ENCODE assay signal across 19 cellular contexts in the genomic region with DNA sequence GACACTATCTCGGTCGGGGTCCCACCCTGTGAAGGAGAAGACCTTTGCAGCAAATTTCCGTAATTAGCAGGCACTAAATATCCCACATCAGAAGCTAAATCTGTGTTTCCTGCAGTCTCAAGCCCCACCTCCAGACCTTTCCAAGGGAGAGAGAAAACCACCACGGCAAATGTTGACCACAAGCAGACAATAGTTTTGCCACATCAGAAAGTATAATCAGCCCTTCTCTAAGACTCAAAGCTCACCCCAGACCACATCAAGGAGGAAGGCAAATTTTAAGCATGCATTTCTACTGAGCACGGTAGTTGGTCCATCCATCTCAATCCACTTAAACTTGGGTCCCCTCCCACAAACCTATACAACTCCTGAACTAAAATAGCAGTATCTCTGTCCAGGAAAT.
DNase-seq lines count a peak whose midpoint lies in the region; ATAC-seq and TF ChIP-seq lines count a peak whose summit lies in the region.
"Had no signal": no experiment of that assay in that cellular context is flagged by ENCODE, and none has a peak within 500 bp of the region (broad histone marks: within the 10 kb centered on the region; RNA-seq: fewer than 3 reads in every experiment).

No MANE protein-coding gene starts in this region.

- no peak overlapping the region for H3K9ac ChIP-seq in MM.1S (ENCODE audit: low read length)

- no peaks in the 10 kb centered on the region for H3F3A ChIP-seq in MM.1S (ENCODE audit: insufficient read depth, low read length)

- H4K20me1 ChIP-seq in MM.1S (ENCODE audit: insufficient read depth, low read length), result no peaks in the 10 kb centered on the region

- peak; percentile 22 for DNase-seq in EL
- DNase-seq in MM.1S, result peak; percentile 17
- DNase-seq in astrocyte of the hippocampus (ENCODE audit: low read depth, low spot score), result peak; percentile 93
- DNase-seq in renal cortical epithelial cell (ENCODE audit: low read depth), result peak; percentile 7
- no peak for DNase-seq in cerebellum (ENCODE audit: low spot score)
- no peak for DNase-seq in activated CD4-positive, alpha-beta T cell treated with anti-CD3 and anti-CD28 coated beads for 1 hour
- DNase-seq: activated effector memory CD4-positive, alpha-beta T cell treated with anti-CD3 and anti-CD28 coated beads, Interleukin-2, amount 50 U/mL, for 16 hours; CD4-positive, alpha-beta T cell; foreskin fibroblast; NCI-H1436; NCI-H2171; NCI-H526 treated with DMSO at 0.1 percent for 48 hours; occipital lobe; right cardiac atrium; T-helper 17 cell had no signal

- H3K27ac ChIP-seq in MM.1S (ENCODE audit: low read length), result no peak overlapping the region
- H3K27ac ChIP-seq: thoracic aorta had no signal

- no peaks in the 10 kb centered on the region for H3K4me1 ChIP-seq in MM.1S (ENCODE audit: low read length)

- no peaks in the 10 kb centered on the region for H3K9me2 ChIP-seq in MM.1S (replicated peaks; ENCODE audit: insufficient read depth, low read length)

- no peak overlapping the region for H2AFZ ChIP-seq in MM.1S (ENCODE audit: low read length)

- H3K27me3 ChIP-seq in MM.1S (replicated peaks; ENCODE audit: insufficient read depth, low read length), result no peaks in the 10 kb centered on the region
- H3K27me3 ChIP-seq: SJSA1 had no signal

- TF ChIP-seq CTCF in MM.1S (IDR thresholded peaks at IDR 0.05; ENCODE audit: low read length), result no peak

- no peaks in the 10 kb centered on the region for H3K36me3 ChIP-seq in MM.1S (replicated peaks; ENCODE audit: insufficient read depth, low read length)
- H3K36me3 ChIP-seq: SJSA1, thoracic aorta had no signal

- no peak for ATAC-seq in HG03457 (IDR thresholded peaks at IDR 0.05; ENCODE audit: unreplicated experiment)
- no peak for ATAC-seq in GM21526 (IDR thresholded peaks at IDR 0.05; ENCODE audit: low FRiP score, unreplicated experiment)
- ATAC-seq: right cardiac atrium, T-helper 17 cell had no signal

- no peak overlapping the region for H3K4me2 ChIP-seq in MM.1S (ENCODE audit: low read depth, low read length)

- H3K4me3 ChIP-seq in MM.1S (ENCODE audit: low read length), result no peak overlapping the region
- H3K4me3 ChIP-seq: SJSA1, thoracic aorta had no signal

- no peaks in the 10 kb centered on the region for H3K9me3 ChIP-seq in MM.1S (replicated peaks; ENCODE audit: insufficient read depth, low read length)
- H3K9me3 ChIP-seq: SJSA1, thoracic aorta had no signal

- H3K79me2 ChIP-seq in MM.1S (ENCODE audit: low read length), result no peaks in the 10 kb centered on the region

Comparison
In these comparisons a context has a peak if more than half of its experiments do, and no peak if none do; other contexts are left out.
1. DNase-seq: peak in EL (single experiment), MM.1S (single experiment), astrocyte of the hippocampus (single experiment) and renal cortical epithelial cell (single experiment); none in cerebellum (single experiment) and activated CD4-positive, alpha-beta T cell treated with anti-CD3 and anti-CD28 coated beads for 1 hour (single experiment).